In genomic region chr2:233745073-233745755, GRCh38 we compare ENCODE assay signal across 1 cellular context.
TF ChIP-seq lines count a peak whose summit lies in the region.

No MANE protein-coding gene starts in this region.

TF ChIP-seq in HepG2, 621 proteins besides CTCF, POLR2A, EP300 and RAD21 (continued from another document and continues in another):
- TF ChIP-seq, protein P1, sequence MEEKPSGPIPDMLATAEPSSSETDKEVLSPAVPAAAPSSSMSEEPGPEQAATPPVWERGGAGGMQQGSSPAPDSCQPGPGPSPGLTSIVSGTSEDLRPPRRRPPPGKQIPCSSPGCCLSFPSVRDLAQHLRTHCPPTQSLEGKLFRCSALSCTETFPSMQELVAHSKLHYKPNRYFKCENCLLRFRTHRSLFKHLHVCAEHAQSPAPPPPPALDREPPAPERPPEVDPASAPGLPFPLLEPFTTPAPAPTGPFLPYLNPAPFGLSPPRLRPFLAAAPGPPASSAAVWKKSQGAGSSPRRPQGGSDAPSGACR (CRISPR knock-in tag; IDR thresholded peaks at IDR 0.05) = peak; percentile 69; the same call in 1 of the 2 replicates
- TF ChIP-seq ZSCAN25 (CRISPR knock-in tag; IDR thresholded peaks at IDR 0.05) = 0 out of 2 replicates have a peak, but pooled peaks have one; percentile 52
- TF ChIP-seq ZNF781 (CRISPR knock-in tag; IDR thresholded peaks at IDR 0.05; ENCODE audit: borderline replicate concordance, not compliant biosample characterization) = peak; percentile 66
- TF ChIP-seq ZNF33A (CRISPR knock-in tag; IDR thresholded peaks at IDR 0.05; ENCODE audit: borderline replicate concordance) = no peak
- TF ChIP-seq, protein P2, sequence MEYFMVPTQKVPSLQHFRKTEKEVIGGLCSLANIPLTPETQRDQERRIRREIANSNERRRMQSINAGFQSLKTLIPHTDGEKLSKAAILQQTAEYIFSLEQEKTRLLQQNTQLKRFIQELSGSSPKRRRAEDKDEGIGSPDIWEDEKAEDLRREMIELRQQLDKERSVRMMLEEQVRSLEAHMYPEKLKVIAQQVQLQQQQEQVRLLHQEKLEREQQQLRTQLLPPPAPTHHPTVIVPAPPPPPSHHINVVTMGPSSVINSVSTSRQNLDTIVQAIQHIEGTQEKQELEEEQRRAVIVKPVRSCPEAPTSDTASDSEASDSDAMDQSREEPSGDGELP (IDR thresholded peaks at IDR 0.05; ENCODE audit: borderline replicate concordance, low read depth) = peak; percentile 71; the same call in 1 of the 2 replicates
- TF ChIP-seq, protein P3, sequence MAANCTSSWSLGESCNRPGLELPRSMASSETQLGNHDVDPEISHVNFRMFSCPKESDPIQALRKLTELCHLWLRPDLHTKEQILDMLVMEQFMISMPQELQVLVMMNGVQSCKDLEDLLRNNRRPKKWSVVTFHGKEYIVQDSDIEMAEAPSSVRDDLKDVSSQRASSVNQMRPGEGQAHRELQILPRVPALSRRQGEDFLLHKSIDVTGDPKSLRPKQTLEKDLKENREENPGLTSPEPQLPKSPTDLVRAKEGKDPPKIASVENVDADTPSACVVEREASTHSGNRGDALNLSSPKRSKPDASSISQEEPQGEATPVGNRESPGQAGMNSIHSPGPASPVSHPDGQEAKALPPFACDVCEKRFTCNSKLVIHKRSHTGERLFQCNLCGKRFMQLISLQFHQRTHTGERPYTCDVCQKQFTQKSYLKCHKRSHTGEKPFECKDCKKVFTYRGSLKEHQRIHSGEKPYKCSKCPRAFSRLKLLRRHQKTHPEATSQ (CRISPR knock-in tag; IDR thresholded peaks at IDR 0.05; ENCODE audit: borderline replicate concordance) = peak; percentile 84; the same call in 1 of the 2 replicates
- TF ChIP-seq ZNF10 (CRISPR knock-in tag; IDR thresholded peaks at IDR 0.05; ENCODE audit: borderline replicate concordance, low read depth) = no peak
- peak; percentile 87 for TF ChIP-seq SAP130 (CRISPR knock-in tag; IDR thresholded peaks at IDR 0.05; ENCODE audit: low read depth)
- TF ChIP-seq PHF20 (CRISPR knock-in tag; IDR thresholded peaks at IDR 0.05) = no peak
- TF ChIP-seq, protein P4, sequence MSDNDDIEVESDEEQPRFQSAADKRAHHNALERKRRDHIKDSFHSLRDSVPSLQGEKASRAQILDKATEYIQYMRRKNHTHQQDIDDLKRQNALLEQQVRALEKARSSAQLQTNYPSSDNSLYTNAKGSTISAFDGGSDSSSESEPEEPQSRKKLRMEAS (IDR thresholded peaks at IDR 0.05) = peak; percentile 37; the same call in 1 of the 2 replicates
- TF ChIP-seq PHF21A (CRISPR knock-in tag; IDR thresholded peaks at IDR 0.05) = peak; percentile 94
- TF ChIP-seq HDAC1 (CRISPR knock-in tag; IDR thresholded peaks at IDR 0.05) = peak; percentile 96
- 0 out of 2 replicates have a peak, but pooled peaks have one; percentile 39 for TF ChIP-seq ZNF230 (CRISPR knock-in tag; IDR thresholded peaks at IDR 0.05)
- TF ChIP-seq MIER2 (CRISPR knock-in tag; IDR thresholded peaks at IDR 0.05) = peak; percentile 87
- TF ChIP-seq ZFAT (CRISPR knock-in tag; conservative IDR thresholded peaks at IDR 0.05) = no peak
- TF ChIP-seq CREB1 (IDR thresholded peaks at IDR 0.05) = peak; percentile 84
- TF ChIP-seq CREB1 (CRISPR knock-in tag; IDR thresholded peaks at IDR 0.05) = peak; percentile 93
- TF ChIP-seq ZNF121 (CRISPR knock-in tag; IDR thresholded peaks at IDR 0.05) = no peak
- TF ChIP-seq IKZF4 (CRISPR knock-in tag; IDR thresholded peaks at IDR 0.05; ENCODE audit: borderline replicate concordance, low read depth, not compliant biosample characterization) = no peak
- TF ChIP-seq PHB2 (IDR thresholded peaks at IDR 0.05; ENCODE audit: partially characterized antibody) = no peak
- peak; percentile 98 for TF ChIP-seq CREM (IDR thresholded peaks at IDR 0.05)
- no peak for TF ChIP-seq CREM (CRISPR knock-in tag; IDR thresholded peaks at IDR 0.05)
- TF ChIP-seq, protein P5, sequence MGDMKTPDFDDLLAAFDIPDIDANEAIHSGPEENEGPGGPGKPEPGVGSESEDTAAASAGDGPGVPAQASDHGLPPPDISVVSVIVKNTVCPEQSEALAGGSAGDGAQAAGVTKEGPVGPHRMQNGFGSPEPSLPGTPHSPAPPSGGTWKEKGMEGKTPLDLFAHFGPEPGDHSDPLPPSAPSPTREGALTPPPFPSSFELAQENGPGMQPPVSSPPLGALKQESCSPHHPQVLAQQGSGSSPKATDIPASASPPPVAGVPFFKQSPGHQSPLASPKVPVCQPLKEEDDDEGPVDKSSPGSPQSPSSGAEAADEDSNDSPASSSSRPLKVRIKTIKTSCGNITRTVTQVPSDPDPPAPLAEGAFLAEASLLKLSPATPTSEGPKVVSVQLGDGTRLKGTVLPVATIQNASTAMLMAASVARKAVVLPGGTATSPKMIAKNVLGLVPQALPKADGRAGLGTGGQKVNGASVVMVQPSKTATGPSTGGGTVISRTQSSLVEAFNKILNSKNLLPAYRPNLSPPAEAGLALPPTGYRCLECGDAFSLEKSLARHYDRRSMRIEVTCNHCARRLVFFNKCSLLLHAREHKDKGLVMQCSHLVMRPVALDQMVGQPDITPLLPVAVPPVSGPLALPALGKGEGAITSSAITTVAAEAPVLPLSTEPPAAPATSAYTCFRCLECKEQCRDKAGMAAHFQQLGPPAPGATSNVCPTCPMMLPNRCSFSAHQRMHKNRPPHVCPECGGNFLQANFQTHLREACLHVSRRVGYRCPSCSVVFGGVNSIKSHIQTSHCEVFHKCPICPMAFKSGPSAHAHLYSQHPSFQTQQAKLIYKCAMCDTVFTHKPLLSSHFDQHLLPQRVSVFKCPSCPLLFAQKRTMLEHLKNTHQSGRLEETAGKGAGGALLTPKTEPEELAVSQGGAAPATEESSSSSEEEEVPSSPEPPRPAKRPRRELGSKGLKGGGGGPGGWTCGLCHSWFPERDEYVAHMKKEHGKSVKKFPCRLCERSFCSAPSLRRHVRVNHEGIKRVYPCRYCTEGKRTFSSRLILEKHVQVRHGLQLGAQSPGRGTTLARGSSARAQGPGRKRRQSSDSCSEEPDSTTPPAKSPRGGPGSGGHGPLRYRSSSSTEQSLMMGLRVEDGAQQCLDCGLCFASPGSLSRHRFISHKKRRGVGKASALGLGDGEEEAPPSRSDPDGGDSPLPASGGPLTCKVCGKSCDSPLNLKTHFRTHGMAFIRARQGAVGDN (CRISPR knock-in tag; IDR thresholded peaks at IDR 0.05) = no peak
- no peak for TF ChIP-seq SP2 (CRISPR knock-in tag; IDR thresholded peaks at IDR 0.05)
- TF ChIP-seq ZNF446 (CRISPR knock-in tag; IDR thresholded peaks at IDR 0.05) = no peak
- no peak for TF ChIP-seq ZNF770 (CRISPR knock-in tag; IDR thresholded peaks at IDR 0.05)
- TF ChIP-seq ZGPAT (CRISPR knock-in tag; IDR thresholded peaks at IDR 0.05) = peak; percentile 98
- no peak for TF ChIP-seq GTF3A (CRISPR knock-in tag; conservative IDR thresholded peaks at IDR 0.05)
- TF ChIP-seq USF2 (IDR thresholded peaks at IDR 0.05; ENCODE audit: low read depth, low read length) = no peak
- TF ChIP-seq USF2 (CRISPR knock-in tag; IDR thresholded peaks at IDR 0.05; ENCODE audit: borderline replicate concordance) = peak; percentile 41; the same call in 1 of the 2 replicates
- TF ChIP-seq ZIK1 (CRISPR knock-in tag; IDR thresholded peaks at IDR 0.05; ENCODE audit: borderline replicate concordance, low read depth) = no peak
- 0 out of 2 replicates have a peak, but pooled peaks have one; percentile 67 for TF ChIP-seq TRIM24 (CRISPR knock-in tag; IDR thresholded peaks at IDR 0.05)
- TF ChIP-seq PRMT3 (CRISPR knock-in tag; IDR thresholded peaks at IDR 0.05; ENCODE audit: borderline replicate concordance, low read depth) = no peak
- TF ChIP-seq PCBP2 (optimal IDR thresholded peaks at IDR 0.05; ENCODE audit: low read depth, low read length, poor library complexity, severe bottlenecking) = no peak
- peak; percentile 83 for TF ChIP-seq CEBPG (CRISPR knock-in tag; IDR thresholded peaks at IDR 0.05)
- TF ChIP-seq RBM22 (optimal IDR thresholded peaks at IDR 0.05; ENCODE audit: low read length) = peak; percentile 39
- TF ChIP-seq MBNL3 (CRISPR knock-in tag; conservative IDR thresholded peaks at IDR 0.05) = no peak
- TF ChIP-seq MED1 (CRISPR knock-in tag; IDR thresholded peaks at IDR 0.05) = peak; percentile 89
- no peak for TF ChIP-seq ZNF678 (CRISPR knock-in tag; IDR thresholded peaks at IDR 0.05)
- peak; percentile 76; the same call in 1 of the 2 replicates for TF ChIP-seq JDP2 (CRISPR knock-in tag; IDR thresholded peaks at IDR 0.05; ENCODE audit: borderline replicate concordance)
- no peak; the same call in 1 of the 2 replicates for TF ChIP-seq SALL2 (CRISPR knock-in tag; IDR thresholded peaks at IDR 0.05)
- TF ChIP-seq, protein P6, sequence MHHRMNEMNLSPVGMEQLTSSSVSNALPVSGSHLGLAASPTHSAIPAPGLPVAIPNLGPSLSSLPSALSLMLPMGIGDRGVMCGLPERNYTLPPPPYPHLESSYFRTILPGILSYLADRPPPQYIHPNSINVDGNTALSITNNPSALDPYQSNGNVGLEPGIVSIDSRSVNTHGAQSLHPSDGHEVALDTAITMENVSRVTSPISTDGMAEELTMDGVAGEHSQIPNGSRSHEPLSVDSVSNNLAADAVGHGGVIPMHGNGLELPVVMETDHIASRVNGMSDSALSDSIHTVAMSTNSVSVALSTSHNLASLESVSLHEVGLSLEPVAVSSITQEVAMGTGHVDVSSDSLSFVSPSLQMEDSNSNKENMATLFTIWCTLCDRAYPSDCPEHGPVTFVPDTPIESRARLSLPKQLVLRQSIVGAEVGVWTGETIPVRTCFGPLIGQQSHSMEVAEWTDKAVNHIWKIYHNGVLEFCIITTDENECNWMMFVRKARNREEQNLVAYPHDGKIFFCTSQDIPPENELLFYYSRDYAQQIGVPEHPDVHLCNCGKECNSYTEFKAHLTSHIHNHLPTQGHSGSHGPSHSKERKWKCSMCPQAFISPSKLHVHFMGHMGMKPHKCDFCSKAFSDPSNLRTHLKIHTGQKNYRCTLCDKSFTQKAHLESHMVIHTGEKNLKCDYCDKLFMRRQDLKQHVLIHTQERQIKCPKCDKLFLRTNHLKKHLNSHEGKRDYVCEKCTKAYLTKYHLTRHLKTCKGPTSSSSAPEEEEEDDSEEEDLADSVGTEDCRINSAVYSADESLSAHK (CRISPR knock-in tag; IDR thresholded peaks at IDR 0.05; ENCODE audit: borderline replicate concordance) = no peak
- peak; percentile 88; the same call in 1 of the 2 replicates for TF ChIP-seq DPF2 (CRISPR knock-in tag; IDR thresholded peaks at IDR 0.05; ENCODE audit: borderline replicate concordance, low read depth)
- TF ChIP-seq SIN3B (IDR thresholded peaks at IDR 0.05; ENCODE audit: low read length) = no peak
- TF ChIP-seq, protein P7, sequence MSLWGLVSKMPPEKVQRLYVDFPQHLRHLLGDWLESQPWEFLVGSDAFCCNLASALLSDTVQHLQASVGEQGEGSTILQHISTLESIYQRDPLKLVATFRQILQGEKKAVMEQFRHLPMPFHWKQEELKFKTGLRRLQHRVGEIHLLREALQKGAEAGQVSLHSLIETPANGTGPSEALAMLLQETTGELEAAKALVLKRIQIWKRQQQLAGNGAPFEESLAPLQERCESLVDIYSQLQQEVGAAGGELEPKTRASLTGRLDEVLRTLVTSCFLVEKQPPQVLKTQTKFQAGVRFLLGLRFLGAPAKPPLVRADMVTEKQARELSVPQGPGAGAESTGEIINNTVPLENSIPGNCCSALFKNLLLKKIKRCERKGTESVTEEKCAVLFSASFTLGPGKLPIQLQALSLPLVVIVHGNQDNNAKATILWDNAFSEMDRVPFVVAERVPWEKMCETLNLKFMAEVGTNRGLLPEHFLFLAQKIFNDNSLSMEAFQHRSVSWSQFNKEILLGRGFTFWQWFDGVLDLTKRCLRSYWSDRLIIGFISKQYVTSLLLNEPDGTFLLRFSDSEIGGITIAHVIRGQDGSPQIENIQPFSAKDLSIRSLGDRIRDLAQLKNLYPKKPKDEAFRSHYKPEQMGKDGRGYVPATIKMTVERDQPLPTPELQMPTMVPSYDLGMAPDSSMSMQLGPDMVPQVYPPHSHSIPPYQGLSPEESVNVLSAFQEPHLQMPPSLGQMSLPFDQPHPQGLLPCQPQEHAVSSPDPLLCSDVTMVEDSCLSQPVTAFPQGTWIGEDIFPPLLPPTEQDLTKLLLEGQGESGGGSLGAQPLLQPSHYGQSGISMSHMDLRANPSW (CRISPR knock-in tag; IDR thresholded peaks at IDR 0.05; ENCODE audit: borderline replicate concordance) = 0 out of 2 replicates have a peak, but pooled peaks have one; percentile 44
- TF ChIP-seq THYN1 (CRISPR knock-in tag; IDR thresholded peaks at IDR 0.05; ENCODE audit: borderline replicate concordance, low read depth) = no peak
